Comparison of ENCODE assay signal across 23 cellular contexts in genomic region chr21:44900559-44901251, GRCh38. TPM values are rescaled to one million over a fixed set of nuclear protein-coding genes. Genes with fewer than 3 reads are reported as not detected.
A peak's percentile ranks its signal among the peaks of the same experiment; 100 is the strongest.
DNase-seq lines count a peak whose midpoint lies in the region; ATAC-seq and TF ChIP-seq lines count a peak whose summit lies in the region.
"Had no signal": no experiment of that assay in that cellular context is flagged by ENCODE, and none has a peak within 500 bp of the region (broad histone marks: within the 10 kb centered on the region; RNA-seq: fewer than 3 reads in every experiment).

No MANE protein-coding gene starts in this region.

- no peaks in the 10 kb centered on the region for H3K36me3 ChIP-seq in H7 (replicated peaks; ENCODE audit: control insufficient read depth, insufficient read depth, low read length)
- H3K36me3 ChIP-seq: MG63 had no signal

- TF ChIP-seq CTCF in GM10248 (IDR thresholded peaks at IDR 0.05; ENCODE audit: control extremely low read depth, extremely low read depth, low read depth, missing control alignments), result no peak

- no peak overlapping the region for H3K4me3 Mint-ChIP-seq in activated naive CD8-positive, alpha-beta T cell
- H3K4me3 Mint-ChIP-seq in activated naive CD8-positive, alpha-beta T cell treated with anti-CD3 and anti-CD28 coated beads, Interleukin-2, amount 50 U/mL, for 24 hours, result no peak overlapping the region
- H3K4me3 Mint-ChIP-seq in stimulated activated effector memory CD8-positive, alpha-beta T cell treated with anti-CD3 and anti-CD28 coated beads, Interleukin-12 subunit alpha, Interleukin-12 subunit beta, amount 100 ng/mL, for 72 hours, result no peak overlapping the region
- no peak overlapping the region for H3K4me3 Mint-ChIP-seq in activated T-helper 2 cell treated with anti-CD3 and anti-CD28 coated beads, Interferon-gamma antibody, Interleukin-2, Interleukin-4, amounts not matched to agents 10 μg/mL and 5 μg/mL and 100 μg/mL, durations not matched to agents 14 hours and 24 hours and 36 hours (ENCODE audit: low read depth)
- H3K4me3 Mint-ChIP-seq: CD4-positive, alpha-beta T cell; GM23338; HFFc6 had no signal

- H3K9me3 Mint-ChIP-seq in activated naive CD8-positive, alpha-beta T cell (ENCODE audit: low read depth), result no peaks in the 10 kb centered on the region
- no peaks in the 10 kb centered on the region for H3K9me3 Mint-ChIP-seq in activated naive CD8-positive, alpha-beta T cell treated with anti-CD3 and anti-CD28 coated beads, Interleukin-2, amount 50 U/mL, for 24 hours
- no peaks in the 10 kb centered on the region for H3K9me3 Mint-ChIP-seq in stimulated activated effector memory CD8-positive, alpha-beta T cell treated with anti-CD3 and anti-CD28 coated beads, Interleukin-12 subunit alpha, Interleukin-12 subunit beta, amount 100 ng/mL, for 72 hours
- H3K9me3 Mint-ChIP-seq in activated T-helper 2 cell treated with anti-CD3 and anti-CD28 coated beads, Interferon-gamma antibody, Interleukin-2, Interleukin-4, amounts not matched to agents 10 μg/mL and 5 μg/mL and 100 μg/mL, durations not matched to agents 14 hours and 24 hours and 36 hours, result no peaks in the 10 kb centered on the region
- H3K9me3 Mint-ChIP-seq: CD4-positive, alpha-beta T cell; GM23338; HFFc6 had no signal

- no peaks in the 10 kb centered on the region for H3K27me3 ChIP-seq in H7 (ENCODE audit: control insufficient read depth, insufficient read depth, low read length)
- H3K27me3 ChIP-seq: MG63 had no signal

- H3K4me1 Mint-ChIP-seq in activated naive CD8-positive, alpha-beta T cell (ENCODE audit: low read depth), result peaks cover 12% of the 10 kb centered on the region
- peaks cover 1% of the 10 kb centered on the region for H3K4me1 Mint-ChIP-seq in activated naive CD8-positive, alpha-beta T cell treated with anti-CD3 and anti-CD28 coated beads, Interleukin-2, amount 50 U/mL, for 24 hours
- H3K4me1 Mint-ChIP-seq in stimulated activated effector memory CD8-positive, alpha-beta T cell treated with anti-CD3 and anti-CD28 coated beads, Interleukin-12 subunit alpha, Interleukin-12 subunit beta, amount 100 ng/mL, for 72 hours, result peaks cover 17% of the 10 kb centered on the region
- no peaks in the 10 kb centered on the region for H3K4me1 Mint-ChIP-seq in activated T-helper 2 cell treated with anti-CD3 and anti-CD28 coated beads, Interferon-gamma antibody, Interleukin-2, Interleukin-4, amounts not matched to agents 10 μg/mL and 5 μg/mL and 100 μg/mL, durations not matched to agents 14 hours and 24 hours and 36 hours (ENCODE audit: low read depth)

- no peaks in the 10 kb centered on the region for H3K36me3 Mint-ChIP-seq in activated naive CD8-positive, alpha-beta T cell
- peaks cover 44% of the 10 kb centered on the region for H3K36me3 Mint-ChIP-seq in activated naive CD8-positive, alpha-beta T cell treated with anti-CD3 and anti-CD28 coated beads, Interleukin-2, amount 50 U/mL, for 24 hours (ENCODE audit: low read depth)
- peaks cover 99% of the 10 kb centered on the region for H3K36me3 Mint-ChIP-seq in stimulated activated effector memory CD8-positive, alpha-beta T cell treated with anti-CD3 and anti-CD28 coated beads, Interleukin-12 subunit alpha, Interleukin-12 subunit beta, amount 100 ng/mL, for 72 hours
- H3K36me3 Mint-ChIP-seq in activated T-helper 2 cell treated with anti-CD3 and anti-CD28 coated beads, Interferon-gamma antibody, Interleukin-2, Interleukin-4, amounts not matched to agents 10 μg/mL and 5 μg/mL and 100 μg/mL, durations not matched to agents 14 hours and 24 hours and 36 hours (ENCODE audit: low read depth), result peaks cover 70% of the 10 kb centered on the region

- CTCF ChIA-PET in GM10248 (lab: Yijun Ruan, JAX), result interaction anchor here (1.1 kb wide), 1 partner anchor 11 kb away, joined by 3 read pairs; no protein-coding TSS in a partner anchor

- POLR2A ChIA-PET in GM10248 (lab: Yijun Ruan, JAX), result no interaction called here

- intact Hi-C loops in activated T-helper 2 cell treated with anti-CD3 and anti-CD28 coated beads, Interferon-gamma antibody, Interleukin-2, Interleukin-4, amounts not matched to agents 10 μg/mL and 5 μg/mL and 100 μg/mL, durations not matched to agents 14 hours and 24 hours and 36 hours (cut with micrococcal nuclease), result no loop called here

- no peak overlapping the region for H3K4me3 ChIP-seq in H7 (ENCODE audit: insufficient read depth, low read depth, low read length)
- H3K4me3 ChIP-seq: A549, GM23338, MG63, SK-N-MC had no signal

- ATAC-seq in activated naive CD8-positive, alpha-beta T cell treated with anti-CD3 and anti-CD28 coated beads, Interleukin-2, amount 50 U/mL, for 24 hours, result no peak
- no peak for ATAC-seq in stimulated activated effector memory CD8-positive, alpha-beta T cell treated with anti-CD3 and anti-CD28 coated beads, Interleukin-12 subunit alpha, Interleukin-12 subunit beta, amount 100 ng/mL, for 72 hours
- no peak for ATAC-seq in GM18909 (IDR thresholded peaks at IDR 0.05; ENCODE audit: poor library complexity, unreplicated experiment)
- ATAC-seq: A549, Panc1 had no signal

- DNase-seq in activated naive CD8-positive, alpha-beta T cell treated with anti-CD3 and anti-CD28 coated beads, Interleukin-2, amount 50 U/mL, for 24 hours, result no peak
- DNase-seq in H7, result peak; percentile 49
- DNase-seq in left kidney (ENCODE audit: low read depth, low spot score), result peak; percentile 70
- DNase-seq in stimulated activated effector memory CD8-positive, alpha-beta T cell treated with anti-CD3 and anti-CD28 coated beads, Interleukin-12 subunit alpha, Interleukin-12 subunit beta, amount 100 ng/mL, for 72 hours (ENCODE audit: low spot score in 2 of 2), result no peak
- DNase-seq in activated T-helper 2 cell treated with anti-CD3 and anti-CD28 coated beads, Interferon-gamma antibody, Interleukin-2, Interleukin-4, amounts not matched to agents 10 μg/mL and 5 μg/mL and 100 μg/mL, durations not matched to agents 14 hours and 24 hours and 36 hours (ENCODE audit: low spot score), result no peak
- DNase-seq in GM10248 (ENCODE audit: extremely low spot score), result no peak
- DNase-seq: CD4-positive, alpha-beta T cell; DMS79; HFFc6; Karpas-422; MG63; NCI-H1092 treated with DMSO at 0.1 percent for 48 hours; NCI-H1694; NCI-H2107; NCI-H2227 treated with DMSO at 0.1 percent for 48 hours; NCI-H524 had no signal

- no peaks in the 10 kb centered on the region for H3K27me3 Mint-ChIP-seq in activated naive CD8-positive, alpha-beta T cell
- H3K27me3 Mint-ChIP-seq in activated naive CD8-positive, alpha-beta T cell treated with anti-CD3 and anti-CD28 coated beads, Interleukin-2, amount 50 U/mL, for 24 hours, result no peaks in the 10 kb centered on the region
- no peaks in the 10 kb centered on the region for H3K27me3 Mint-ChIP-seq in activated T-helper 2 cell treated with anti-CD3 and anti-CD28 coated beads, Interferon-gamma antibody, Interleukin-2, Interleukin-4, amounts not matched to agents 10 μg/mL and 5 μg/mL and 100 μg/mL, durations not matched to agents 14 hours and 24 hours and 36 hours (ENCODE audit: low read depth)
- H3K27me3 Mint-ChIP-seq: CD4-positive, alpha-beta T cell had no signal

- H3K27ac Mint-ChIP-seq in activated naive CD8-positive, alpha-beta T cell, result peak overlapping the region; percentile 16
- H3K27ac Mint-ChIP-seq in activated naive CD8-positive, alpha-beta T cell treated with anti-CD3 and anti-CD28 coated beads, Interleukin-2, amount 50 U/mL, for 24 hours, result no peak overlapping the region
- H3K27ac Mint-ChIP-seq in stimulated activated effector memory CD8-positive, alpha-beta T cell treated with anti-CD3 and anti-CD28 coated beads, Interleukin-12 subunit alpha, Interleukin-12 subunit beta, amount 100 ng/mL, for 72 hours, result peak overlapping the region; percentile 48
- no peak overlapping the region for H3K27ac Mint-ChIP-seq in activated T-helper 2 cell treated with anti-CD3 and anti-CD28 coated beads, Interferon-gamma antibody, Interleukin-2, Interleukin-4, amounts not matched to agents 10 μg/mL and 5 μg/mL and 100 μg/mL, durations not matched to agents 14 hours and 24 hours and 36 hours
- H3K27ac Mint-ChIP-seq: CD4-positive, alpha-beta T cell; GM23338; HFFc6 had no signal

RNA-seq across cellular contexts. Expression of gene ITGB2, which starts 20.0 kb away (rescaled TPM):
- total RNA-seq in H7 (2014; rRNA removed; shearing (Covaris generic)), result 1.4 and 2.4 TPM in 2 replicates
- total RNA-seq in activated T-helper 2 cell treated with anti-CD3 and anti-CD28 coated beads, Interferon-gamma antibody, Interleukin-2, Interleukin-4, amounts not matched to agents 10 μg/mL and 5 μg/mL and 100 μg/mL, durations not matched to agents 14 hours and 24 hours and 36 hours, result 210 and 212 TPM in 2 replicates
- total RNA-seq: HT-29 had no signal

RNA-seq across cellular contexts. Expression of gene PTTG1IP, which starts 27.2 kb away (rescaled TPM):
- total RNA-seq in H7 (2014; rRNA removed; shearing (Covaris generic)), result 117 and 134 TPM in 2 replicates
- total RNA-seq in activated T-helper 2 cell treated with anti-CD3 and anti-CD28 coated beads, Interferon-gamma antibody, Interleukin-2, Interleukin-4, amounts not matched to agents 10 μg/mL and 5 μg/mL and 100 μg/mL, durations not matched to agents 14 hours and 24 hours and 36 hours, result 48.1 and 48.3 TPM in 2 replicates

RNA-seq across cellular contexts. Expression of gene SLX9, which starts 39.1 kb away (rescaled TPM):
- 30.3 and 35.0 TPM in 2 replicates for total RNA-seq in H7 (2014; rRNA removed; shearing (Covaris generic))
- 65.8 and 72.6 TPM in 2 replicates for total RNA-seq in activated T-helper 2 cell treated with anti-CD3 and anti-CD28 coated beads, Interferon-gamma antibody, Interleukin-2, Interleukin-4, amounts not matched to agents 10 μg/mL and 5 μg/mL and 100 μg/mL, durations not matched to agents 14 hours and 24 hours and 36 hours

Comparison
In these comparisons a context has a peak if more than half of its experiments do, and no peak if none do; other contexts are left out.
1. H3K27ac Mint-ChIP-seq: peak in activated naive CD8-positive, alpha-beta T cell (single experiment) and stimulated activated effector memory CD8-positive, alpha-beta T cell treated with anti-CD3 and anti-CD28 coated beads, Interleukin-12 subunit alpha, Interleukin-12 subunit beta, amount 100 ng/mL, for 72 hours (single experiment); none in activated naive CD8-positive, alpha-beta T cell treated with anti-CD3 and anti-CD28 coated beads, Interleukin-2, amount 50 U/mL, for 24 hours (single experiment) and activated T-helper 2 cell treated with anti-CD3 and anti-CD28 coated beads, Interferon-gamma antibody, Interleukin-2, Interleukin-4, amounts not matched to agents 10 μg/mL and 5 μg/mL and 100 μg/mL, durations not matched to agents 14 hours and 24 hours and 36 hours (single experiment).
2. DNase-seq: peak in H7 (single experiment) and left kidney (single experiment); none in activated naive CD8-positive, alpha-beta T cell treated with anti-CD3 and anti-CD28 coated beads, Interleukin-2, amount 50 U/mL, for 24 hours (single experiment), stimulated activated effector memory CD8-positive, alpha-beta T cell treated with anti-CD3 and anti-CD28 coated beads, Interleukin-12 subunit alpha, Interleukin-12 subunit beta, amount 100 ng/mL, for 72 hours (0 of 2), activated T-helper 2 cell treated with anti-CD3 and anti-CD28 coated beads, Interferon-gamma antibody, Interleukin-2, Interleukin-4, amounts not matched to agents 10 μg/mL and 5 μg/mL and 100 μg/mL, durations not matched to agents 14 hours and 24 hours and 36 hours (single experiment) and GM10248 (single experiment).
3. RNA of gene ITGB2, which starts 20.0 kb away (total RNA-seq): 210 to 212 TPM in activated T-helper 2 cell treated with anti-CD3 and anti-CD28 coated beads, Interferon-gamma antibody, Interleukin-2, Interleukin-4, amounts not matched to agents 10 μg/mL and 5 μg/mL and 100 μg/mL, durations not matched to agents 14 hours and 24 hours and 36 hours; 1.4 to 2.4 TPM in H7; every median in the first group is over 10 times any median in the second.